ENCODE assay signal across 8 cellular contexts in the genomic region with DNA sequence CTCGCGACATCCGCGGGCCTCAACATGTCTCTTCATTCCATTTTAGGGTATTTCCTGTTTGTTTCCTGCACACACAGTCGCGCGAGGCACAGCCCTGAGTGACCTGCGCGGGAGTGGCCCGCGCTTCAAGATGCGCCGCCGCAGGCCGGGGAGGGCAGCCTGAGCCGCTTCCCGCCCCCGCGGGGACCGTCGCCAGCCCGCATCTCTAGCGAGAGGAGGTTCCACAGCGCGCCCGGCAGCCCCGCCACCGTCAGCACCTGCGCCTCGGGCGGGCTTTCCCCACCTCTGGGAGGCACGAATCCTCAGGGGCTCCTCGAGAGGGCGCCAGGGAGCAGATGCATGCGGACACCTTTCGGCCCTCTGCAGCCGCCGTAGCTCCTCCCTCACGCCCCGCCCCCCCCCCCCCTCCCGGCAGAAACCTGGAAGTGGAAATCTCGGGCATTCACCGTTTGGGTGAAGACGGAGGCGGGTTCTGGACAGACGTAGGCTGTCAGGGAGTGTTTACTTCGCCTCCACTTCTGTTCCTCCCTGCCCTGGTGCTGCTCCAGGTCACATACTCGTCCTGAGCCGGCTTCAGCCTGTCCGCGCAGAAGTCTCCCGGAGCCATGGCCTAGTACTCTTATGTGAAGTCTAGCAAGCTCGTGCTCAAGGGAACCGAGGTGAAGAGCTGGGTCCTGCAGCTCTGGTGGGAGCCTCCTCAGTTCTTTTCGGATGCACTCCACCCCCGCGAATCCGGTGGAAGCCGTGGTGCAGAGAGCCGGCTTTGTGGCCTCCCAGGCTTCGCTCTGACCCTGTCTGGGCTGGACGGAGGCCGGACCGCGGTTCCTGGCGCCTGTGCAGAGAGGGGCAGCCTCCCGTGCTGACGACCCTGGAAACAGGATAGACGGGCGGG.
DNase-seq lines count a peak whose midpoint lies in the region; ATAC-seq, FAIRE-seq and TF ChIP-seq lines count a peak whose summit lies in the region.

No MANE protein-coding gene starts in this region.

- no peaks in the 10 kb centered on the region for H3K36me3 ChIP-seq in iPS-15b (ENCODE audit: control insufficient read depth, insufficient read depth, low read length)
- H3K36me3 ChIP-seq in small intestine (ENCODE audit: control insufficient read depth in 2 of 2, insufficient read depth in 2 of 2, low read length in 2 of 2) = no peaks in the 10 kb centered on the region

- WGBS in small intestine, 3 donors = 8 to 22% (median 19%) methylated on average over 60 to 70 of the region's 70 CpGs

- DNase-seq in NCI-H1930 (lab: John Stamatoyannopoulos, UW) (peak; percentile 84), UCSD-AML1 (lab: John Stamatoyannopoulos, UW; ENCODE audit: unreplicated experiment) (peak; percentile 90), brain pericyte (ENCODE audit: low read depth, low spot score) (peak; percentile 34), small intestine (peak; percentile 91)

- H3K4me1 ChIP-seq in iPS-15b (ENCODE audit: control insufficient read depth, insufficient read depth, low read length) (no peaks in the 10 kb centered on the region), small intestine (ENCODE audit: control insufficient read depth in 2 of 2, insufficient read depth in 1 of 2, low read depth in 1 of 2, low read length in 1 of 2) (no peaks in the 10 kb centered on the region)

- H3K9me3 ChIP-seq in iPS-15b (ENCODE audit: control insufficient read depth, insufficient read depth, low read length) = no peaks in the 10 kb centered on the region
- no peaks in the 10 kb centered on the region for H3K9me3 ChIP-seq in small intestine (ENCODE audit: control insufficient read depth, low read depth)

- peak overlapping the region; percentile 73 for H3K4me3 ChIP-seq in iPS-15b (ENCODE audit: low read depth, low read length)
- peak overlapping the region; percentile 63 to 70 for H3K4me3 ChIP-seq in small intestine (ENCODE audit: low read depth in 1 of 2, low read length in 2 of 2)

- H3K27ac ChIP-seq in small intestine (ENCODE audit: low read depth in 1 of 2, low read length in 1 of 2) = peak overlapping the region; percentile 80 to 83

- no peak for FAIRE-seq in small intestine (lab: Jason Lieb, UNC)

- TF ChIP-seq CTCF in GM12873 (IDR thresholded peaks at IDR 0.05; ENCODE audit: insufficient read depth, low read depth, low read length, missing control alignments) = peak; percentile 55

- H3K27me3 ChIP-seq in iPS-15b (ENCODE audit: control insufficient read depth, insufficient read depth, low read length) = no peaks in the 10 kb centered on the region
- no peaks in the 10 kb centered on the region for H3K27me3 ChIP-seq in small intestine (ENCODE audit: control insufficient read depth in 2 of 2, insufficient read depth in 2 of 2, low read length in 2 of 2)

- ATAC-seq in HG02798 (IDR thresholded peaks at IDR 0.05; ENCODE audit: poor library complexity, unreplicated experiment) (peak; percentile 97), GM18502 (IDR thresholded peaks at IDR 0.05; ENCODE audit: poor library complexity, unreplicated experiment) (no peak)

- peak overlapping the region; percentile 60 for H3K9ac ChIP-seq in iPS-15b (ENCODE audit: low read depth, low read length)

Comparison
In these comparisons a context has a peak if more than half of its experiments do, and no peak if none do; other contexts are left out.
1. DNase-seq: peak in every context shown above with its lines; median percentile 91 in small intestine; 90 in UCSD-AML1; 84 in NCI-H1930; 34 in brain pericyte.